Comparison of ENCODE assay signal across 14 cellular contexts in the genomic region with DNA sequence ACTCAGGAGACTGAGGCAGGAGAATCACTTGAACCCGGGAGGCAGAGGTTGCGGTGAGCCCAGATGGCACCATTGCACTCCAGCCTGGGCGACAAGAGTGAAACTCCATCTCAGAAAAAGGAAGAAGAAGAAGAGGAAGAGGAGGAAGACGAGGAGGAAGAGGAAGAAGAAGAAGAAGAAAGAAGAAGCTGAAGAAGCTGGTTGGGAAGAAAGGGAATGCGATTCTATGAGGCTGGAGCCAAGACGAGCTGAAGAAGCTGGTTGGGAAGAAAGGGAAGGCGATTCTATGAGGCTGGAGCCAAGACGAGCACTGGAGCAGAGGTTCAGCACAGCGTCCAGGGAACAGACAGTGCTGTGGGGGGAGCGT.
"Had no signal": no experiment of that assay in that cellular context is flagged by ENCODE, and none has a peak within 500 bp of the region (broad histone marks: within the 10 kb centered on the region; RNA-seq: fewer than 3 reads in every experiment).

No MANE protein-coding gene starts in this region.

- H3K4me1 ChIP-seq: adrenal gland had no signal

- H3K36me3 ChIP-seq: adrenal gland, right lobe of liver, spleen, stomach, thoracic aorta had no signal

- H3K27ac Mint-ChIP-seq: activated naive CD4-positive, alpha-beta T cell treated with anti-CD3 and anti-CD28 coated beads, Interleukin-2, amount 50 U/mL, for 24 hours; nephron progenitor cell had no signal

- H3K27ac ChIP-seq: adrenal gland, foreskin keratinocyte, psoas muscle, right lobe of liver, spleen, stomach, thoracic aorta had no signal

- H3K27me3 Mint-ChIP-seq: activated naive CD4-positive, alpha-beta T cell treated with anti-CD3 and anti-CD28 coated beads, Interleukin-2, amount 50 U/mL, for 24 hours had no signal

- H3K4me3 ChIP-seq: adrenal gland, right lobe of liver had no signal

- H3K9me3 Mint-ChIP-seq: activated naive CD4-positive, alpha-beta T cell treated with anti-CD3 and anti-CD28 coated beads, Interleukin-2, amount 50 U/mL, for 24 hours; nephron progenitor cell had no signal

- DNase-seq: activated CD4-positive, alpha-beta T cell treated with anti-CD3 and anti-CD28 coated beads for 1 hour; activated CD4-positive, alpha-beta T cell treated with anti-CD3 and anti-CD28 coated beads, Interleukin-2, amount 50 U/mL, for 4 hours; activated T-cell treated with anti-CD3 and anti-CD28 coated beads, Interleukin-2, amount 50 U/mL, for 1 hour; foreskin keratinocyte; glutamatergic neuron; kidney glomerular epithelial cell; nephron progenitor cell; psoas muscle; spleen; stomach had no signal

- H3K36me3 Mint-ChIP-seq: activated naive CD4-positive, alpha-beta T cell treated with anti-CD3 and anti-CD28 coated beads, Interleukin-2, amount 50 U/mL, for 24 hours had no signal

- H3K4me3 Mint-ChIP-seq: activated naive CD4-positive, alpha-beta T cell treated with anti-CD3 and anti-CD28 coated beads, Interleukin-2, amount 50 U/mL, for 24 hours; nephron progenitor cell had no signal

- H3K9me3 ChIP-seq: adrenal gland, psoas muscle, right lobe of liver, spleen, stomach, thoracic aorta had no signal

- H3K27me3 ChIP-seq: adrenal gland, foreskin keratinocyte, right lobe of liver had no signal
